ENCODE assay signal across 17 cellular contexts in genomic region chr5:172339264-172340180, GRCh38. TPM values are rescaled to one million over a fixed set of nuclear protein-coding genes. Genes with fewer than 3 reads are reported as not detected.
DNase-seq lines count a peak whose midpoint lies in the region; ATAC-seq and TF ChIP-seq lines count a peak whose summit lies in the region.
"Had no signal": no experiment of that assay in that cellular context is flagged by ENCODE, and none has a peak within 500 bp of the region (broad histone marks: within the 10 kb centered on the region; RNA-seq: fewer than 3 reads in every experiment).

No MANE protein-coding gene starts in this region.

- DNase-seq in left ventricle myocardium superior (peak; percentile 34), cardiac septum (ENCODE audit: low spot score) (no peak), cerebellar cortex (ENCODE audit: low spot score) (peak; percentile 90), nephron progenitor cell (no peak), mesenteric fat pad (ENCODE audit: low spot score) (no peak), dedifferentiated amniotic fluid mesenchymal stem cell (ENCODE audit: extremely low spot score) (no peak)
- DNase-seq in stimulated activated naive CD4-positive, alpha-beta T cell (lab: John Stamatoyannopoulos, UW), result no peak
- DNase-seq: CD8-positive, alpha-beta memory T cell; DMS79 treated with DMSO at 0.1 percent for 48 hours; Kasumi-1; NCI-H1092 treated with DMSO at 0.1 percent for 48 hours; NCI-H1436; NCI-H2029; NCI-H524 treated with DMSO at 0.1 percent for 48 hours; NCI-H774 had no signal

- H3K9me3 Mint-ChIP-seq in nephron progenitor cell, result no peaks in the 10 kb centered on the region
- H3K9me3 Mint-ChIP-seq: CD8-positive, alpha-beta memory T cell had no signal

- H3K36me3 Mint-ChIP-seq in nephron progenitor cell (ENCODE audit: low read depth), result peaks cover 71% of the 10 kb centered on the region
- H3K36me3 Mint-ChIP-seq: CD8-positive, alpha-beta memory T cell had no signal

- TF ChIP-seq CTCF in nephron progenitor cell (IDR thresholded peaks at IDR 0.05), result no peak

- H3K4me1 Mint-ChIP-seq in nephron progenitor cell, result peaks cover 25% of the 10 kb centered on the region
- H3K4me1 Mint-ChIP-seq: CD8-positive, alpha-beta memory T cell had no signal

- intact Hi-C loops in left ventricle myocardium superior (cut with micrococcal nuclease), result no loop called here
- intact Hi-C loops in cardiac septum (cut with DNase I), result no loop called here

- H3K4me3 Mint-ChIP-seq in nephron progenitor cell, result no peak overlapping the region
- H3K4me3 Mint-ChIP-seq: CD8-positive, alpha-beta memory T cell had no signal

- ATAC-seq in left ventricle myocardium superior (peak; percentile 20), HG03354 (IDR thresholded peaks at IDR 0.05; ENCODE audit: poor library complexity, severe bottlenecking, unreplicated experiment) (no peak)
- ATAC-seq: K562 had no signal

- H3K27me3 Mint-ChIP-seq in nephron progenitor cell (ENCODE audit: low read depth, poor library complexity), result no peaks in the 10 kb centered on the region

- peak overlapping the region; percentile 71 for H3K27ac Mint-ChIP-seq in nephron progenitor cell
- H3K27ac Mint-ChIP-seq: CD8-positive, alpha-beta memory T cell had no signal

RNA-seq across cellular contexts. Expression of gene UBTD2, which starts 56.0 kb away (rescaled TPM):
- total RNA-seq in left ventricle myocardium superior (8.7 TPM), cardiac septum (11.8 TPM), mesenteric fat pad (13.0 TPM)

Comparison
In these comparisons a context has a peak if more than half of its experiments do, and no peak if none do; other contexts are left out.
1. DNase-seq: peak in left ventricle myocardium superior (single experiment) and cerebellar cortex (single experiment); none in cardiac septum (single experiment), nephron progenitor cell (single experiment), stimulated activated naive CD4-positive, alpha-beta T cell (0 of 6), mesenteric fat pad (single experiment) and dedifferentiated amniotic fluid mesenchymal stem cell (single experiment).